Comparison of ENCODE assay signal across 1 cellular context in the genomic region with DNA sequence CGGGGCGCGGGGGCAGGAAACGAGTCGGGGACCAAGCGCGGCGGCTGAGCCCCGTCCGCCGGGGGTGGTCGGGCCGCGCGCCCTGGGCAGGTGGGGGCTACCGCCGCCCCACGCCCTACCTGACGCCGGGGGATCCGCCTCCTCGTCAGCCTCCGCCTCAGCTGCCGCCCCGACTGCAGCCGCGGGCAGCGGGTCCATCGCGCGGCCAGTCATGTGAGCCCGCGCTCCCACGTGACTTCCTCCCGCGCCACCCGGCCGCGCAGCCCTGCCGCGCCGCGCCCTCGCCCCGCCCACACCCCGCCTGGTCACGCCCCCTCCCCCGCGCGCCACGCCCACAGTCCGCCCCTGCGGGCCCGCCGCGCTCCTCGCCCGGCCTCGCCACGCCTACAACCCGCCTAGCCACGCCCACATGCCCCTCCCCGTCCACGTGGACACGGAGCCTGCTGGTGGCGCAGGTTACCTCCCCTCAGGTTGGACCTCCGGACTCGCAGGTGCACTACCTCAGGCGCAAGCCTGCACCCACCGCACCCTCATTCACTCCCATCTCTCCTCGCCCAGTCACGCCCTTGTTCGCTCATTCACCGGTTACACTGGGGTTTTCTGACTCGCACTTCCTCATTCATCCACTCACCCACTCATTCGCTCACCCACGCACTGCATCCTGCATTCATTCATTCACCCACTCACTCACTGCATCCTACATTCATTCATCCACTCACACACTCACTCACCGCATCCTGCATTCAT.
TF ChIP-seq lines count a peak whose summit lies in the region.

A gene with protein sequence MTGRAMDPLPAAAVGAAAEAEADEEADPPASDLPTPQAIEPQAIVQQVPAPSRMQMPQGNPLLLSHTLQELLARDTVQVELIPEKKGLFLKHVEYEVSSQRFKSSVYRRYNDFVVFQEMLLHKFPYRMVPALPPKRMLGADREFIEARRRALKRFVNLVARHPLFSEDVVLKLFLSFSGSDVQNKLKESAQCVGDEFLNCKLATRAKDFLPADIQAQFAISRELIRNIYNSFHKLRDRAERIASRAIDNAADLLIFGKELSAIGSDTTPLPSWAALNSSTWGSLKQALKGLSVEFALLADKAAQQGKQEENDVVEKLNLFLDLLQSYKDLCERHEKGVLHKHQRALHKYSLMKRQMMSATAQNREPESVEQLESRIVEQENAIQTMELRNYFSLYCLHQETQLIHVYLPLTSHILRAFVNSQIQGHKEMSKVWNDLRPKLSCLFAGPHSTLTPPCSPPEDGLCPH (minus strand): TSS at position 233 of the 747 bp plus-strand sequence. CDS start 20 bp downstream, at position 213.

TF ChIP-seq in HepG2, 621 proteins besides CTCF, POLR2A, EP300 and RAD21 (continued from another document and continues in another):
- TF ChIP-seq NFE2 (CRISPR knock-in tag; IDR thresholded peaks at IDR 0.05) (no peak), KAT7 (CRISPR knock-in tag; IDR thresholded peaks at IDR 0.05; ENCODE audit: borderline replicate concordance) (no peak), FOXO1 (CRISPR knock-in tag; IDR thresholded peaks at IDR 0.05) (no peak), ZNF24 (IDR thresholded peaks at IDR 0.05) (peak; percentile 93), ZNF839 (CRISPR knock-in tag; IDR thresholded peaks at IDR 0.05; ENCODE audit: borderline replicate concordance) (no peak), HNRNPUL1 (IDR thresholded peaks at IDR 0.05; ENCODE audit: low read depth, low read length) (no peak), ZFP36L1 (CRISPR knock-in tag; IDR thresholded peaks at IDR 0.05) (no peak), ZNF225 (CRISPR knock-in tag; IDR thresholded peaks at IDR 0.05) (no peak), ZNF746 (CRISPR knock-in tag; IDR thresholded peaks at IDR 0.05) (no peak), ZNF788 (CRISPR knock-in tag; IDR thresholded peaks at IDR 0.05; ENCODE audit: borderline replicate concordance) (peak; percentile 66; the same call in 1 of the 2 replicates), ZFX (CRISPR knock-in tag; IDR thresholded peaks at IDR 0.05; ENCODE audit: low read depth) (peak; percentile 23; the same call in 1 of the 2 replicates), ZNF556 (CRISPR knock-in tag; IDR thresholded peaks at IDR 0.05; ENCODE audit: borderline replicate concordance) (no peak; the same call in 1 of the 2 replicates), ZNF564 (CRISPR knock-in tag; IDR thresholded peaks at IDR 0.05) (no peak), RFX5 (IDR thresholded peaks at IDR 0.05; ENCODE audit: low read depth, low read length) (no peak), ZNF773 (CRISPR knock-in tag; IDR thresholded peaks at IDR 0.05; ENCODE audit: borderline replicate concordance) (no peak), TAF1 (CRISPR knock-in tag; IDR thresholded peaks at IDR 0.05) (peak; percentile 49; the same call in 1 of the 2 replicates), ZNF382 (CRISPR knock-in tag; IDR thresholded peaks at IDR 0.05; ENCODE audit: borderline replicate concordance) (no peak), MAFG (CRISPR knock-in tag; IDR thresholded peaks at IDR 0.05) (no peak), TOE1 (CRISPR knock-in tag; IDR thresholded peaks at IDR 0.05) (no peak), STAG1 (CRISPR knock-in tag; IDR thresholded peaks at IDR 0.05) (no peak), ZFP90 (CRISPR knock-in tag; IDR thresholded peaks at IDR 0.05; ENCODE audit: borderline replicate concordance) (no peak), YEATS4 (CRISPR knock-in tag; IDR thresholded peaks at IDR 0.05; ENCODE audit: borderline replicate concordance) (peak; percentile 20; the same call in 1 of the 2 replicates), NR3C1 (CRISPR knock-in tag; IDR thresholded peaks at IDR 0.05) (no peak), TCF7 (IDR thresholded peaks at IDR 0.05; ENCODE audit: low read depth) (no peak), MLLT10 (CRISPR knock-in tag; IDR thresholded peaks at IDR 0.05) (no peak)
- TF ChIP-seq, protein P1, sequence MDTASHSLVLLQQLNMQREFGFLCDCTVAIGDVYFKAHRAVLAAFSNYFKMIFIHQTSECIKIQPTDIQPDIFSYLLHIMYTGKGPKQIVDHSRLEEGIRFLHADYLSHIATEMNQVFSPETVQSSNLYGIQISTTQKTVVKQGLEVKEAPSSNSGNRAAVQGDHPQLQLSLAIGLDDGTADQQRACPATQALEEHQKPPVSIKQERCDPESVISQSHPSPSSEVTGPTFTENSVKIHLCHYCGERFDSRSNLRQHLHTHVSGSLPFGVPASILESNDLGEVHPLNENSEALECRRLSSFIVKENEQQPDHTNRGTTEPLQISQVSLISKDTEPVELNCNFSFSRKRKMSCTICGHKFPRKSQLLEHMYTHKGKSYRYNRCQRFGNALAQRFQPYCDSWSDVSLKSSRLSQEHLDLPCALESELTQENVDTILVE (CRISPR knock-in tag; IDR thresholded peaks at IDR 0.05): no peak
- TF ChIP-seq, protein P2, sequence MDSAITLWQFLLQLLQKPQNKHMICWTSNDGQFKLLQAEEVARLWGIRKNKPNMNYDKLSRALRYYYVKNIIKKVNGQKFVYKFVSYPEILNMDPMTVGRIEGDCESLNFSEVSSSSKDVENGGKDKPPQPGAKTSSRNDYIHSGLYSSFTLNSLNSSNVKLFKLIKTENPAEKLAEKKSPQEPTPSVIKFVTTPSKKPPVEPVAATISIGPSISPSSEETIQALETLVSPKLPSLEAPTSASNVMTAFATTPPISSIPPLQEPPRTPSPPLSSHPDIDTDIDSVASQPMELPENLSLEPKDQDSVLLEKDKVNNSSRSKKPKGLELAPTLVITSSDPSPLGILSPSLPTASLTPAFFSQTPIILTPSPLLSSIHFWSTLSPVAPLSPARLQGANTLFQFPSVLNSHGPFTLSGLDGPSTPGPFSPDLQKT (CRISPR knock-in tag; IDR thresholded peaks at IDR 0.05; ENCODE audit: borderline replicate concordance): no peak
- TF ChIP-seq, protein P3, sequence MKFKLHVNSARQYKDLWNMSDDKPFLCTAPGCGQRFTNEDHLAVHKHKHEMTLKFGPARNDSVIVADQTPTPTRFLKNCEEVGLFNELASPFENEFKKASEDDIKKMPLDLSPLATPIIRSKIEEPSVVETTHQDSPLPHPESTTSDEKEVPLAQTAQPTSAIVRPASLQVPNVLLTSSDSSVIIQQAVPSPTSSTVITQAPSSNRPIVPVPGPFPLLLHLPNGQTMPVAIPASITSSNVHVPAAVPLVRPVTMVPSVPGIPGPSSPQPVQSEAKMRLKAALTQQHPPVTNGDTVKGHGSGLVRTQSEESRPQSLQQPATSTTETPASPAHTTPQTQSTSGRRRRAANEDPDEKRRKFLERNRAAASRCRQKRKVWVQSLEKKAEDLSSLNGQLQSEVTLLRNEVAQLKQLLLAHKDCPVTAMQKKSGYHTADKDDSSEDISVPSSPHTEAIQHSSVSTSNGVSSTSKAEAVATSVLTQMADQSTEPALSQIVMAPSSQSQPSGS (CRISPR knock-in tag; IDR thresholded peaks at IDR 0.05): no peak
- TF ChIP-seq, protein P4, sequence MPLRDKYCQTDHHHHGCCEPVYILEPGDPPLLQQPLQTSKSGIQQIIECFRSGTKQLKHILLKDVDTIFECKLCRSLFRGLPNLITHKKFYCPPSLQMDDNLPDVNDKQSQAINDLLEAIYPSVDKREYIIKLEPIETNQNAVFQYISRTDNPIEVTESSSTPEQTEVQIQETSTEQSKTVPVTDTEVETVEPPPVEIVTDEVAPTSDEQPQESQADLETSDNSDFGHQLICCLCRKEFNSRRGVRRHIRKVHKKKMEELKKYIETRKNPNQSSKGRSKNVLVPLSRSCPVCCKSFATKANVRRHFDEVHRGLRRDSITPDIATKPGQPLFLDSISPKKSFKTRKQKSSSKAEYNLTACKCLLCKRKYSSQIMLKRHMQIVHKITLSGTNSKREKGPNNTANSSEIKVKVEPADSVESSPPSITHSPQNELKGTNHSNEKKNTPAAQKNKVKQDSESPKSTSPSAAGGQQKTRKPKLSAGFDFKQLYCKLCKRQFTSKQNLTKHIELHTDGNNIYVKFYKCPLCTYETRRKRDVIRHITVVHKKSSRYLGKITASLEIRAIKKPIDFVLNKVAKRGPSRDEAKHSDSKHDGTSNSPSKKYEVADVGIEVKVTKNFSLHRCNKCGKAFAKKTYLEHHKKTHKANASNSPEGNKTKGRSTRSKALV (CRISPR knock-in tag; IDR thresholded peaks at IDR 0.05): no peak
- TF ChIP-seq, protein P5, sequence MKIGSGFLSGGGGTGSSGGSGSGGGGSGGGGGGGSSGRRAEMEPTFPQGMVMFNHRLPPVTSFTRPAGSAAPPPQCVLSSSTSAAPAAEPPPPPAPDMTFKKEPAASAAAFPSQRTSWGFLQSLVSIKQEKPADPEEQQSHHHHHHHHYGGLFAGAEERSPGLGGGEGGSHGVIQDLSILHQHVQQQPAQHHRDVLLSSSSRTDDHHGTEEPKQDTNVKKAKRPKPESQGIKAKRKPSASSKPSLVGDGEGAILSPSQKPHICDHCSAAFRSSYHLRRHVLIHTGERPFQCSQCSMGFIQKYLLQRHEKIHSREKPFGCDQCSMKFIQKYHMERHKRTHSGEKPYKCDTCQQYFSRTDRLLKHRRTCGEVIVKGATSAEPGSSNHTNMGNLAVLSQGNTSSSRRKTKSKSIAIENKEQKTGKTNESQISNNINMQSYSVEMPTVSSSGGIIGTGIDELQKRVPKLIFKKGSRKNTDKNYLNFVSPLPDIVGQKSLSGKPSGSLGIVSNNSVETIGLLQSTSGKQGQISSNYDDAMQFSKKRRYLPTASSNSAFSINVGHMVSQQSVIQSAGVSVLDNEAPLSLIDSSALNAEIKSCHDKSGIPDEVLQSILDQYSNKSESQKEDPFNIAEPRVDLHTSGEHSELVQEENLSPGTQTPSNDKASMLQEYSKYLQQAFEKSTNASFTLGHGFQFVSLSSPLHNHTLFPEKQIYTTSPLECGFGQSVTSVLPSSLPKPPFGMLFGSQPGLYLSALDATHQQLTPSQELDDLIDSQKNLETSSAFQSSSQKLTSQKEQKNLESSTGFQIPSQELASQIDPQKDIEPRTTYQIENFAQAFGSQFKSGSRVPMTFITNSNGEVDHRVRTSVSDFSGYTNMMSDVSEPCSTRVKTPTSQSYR (CRISPR knock-in tag; IDR thresholded peaks at IDR 0.05; ENCODE audit: borderline replicate concordance): no peak
- TF ChIP-seq, protein P6, sequence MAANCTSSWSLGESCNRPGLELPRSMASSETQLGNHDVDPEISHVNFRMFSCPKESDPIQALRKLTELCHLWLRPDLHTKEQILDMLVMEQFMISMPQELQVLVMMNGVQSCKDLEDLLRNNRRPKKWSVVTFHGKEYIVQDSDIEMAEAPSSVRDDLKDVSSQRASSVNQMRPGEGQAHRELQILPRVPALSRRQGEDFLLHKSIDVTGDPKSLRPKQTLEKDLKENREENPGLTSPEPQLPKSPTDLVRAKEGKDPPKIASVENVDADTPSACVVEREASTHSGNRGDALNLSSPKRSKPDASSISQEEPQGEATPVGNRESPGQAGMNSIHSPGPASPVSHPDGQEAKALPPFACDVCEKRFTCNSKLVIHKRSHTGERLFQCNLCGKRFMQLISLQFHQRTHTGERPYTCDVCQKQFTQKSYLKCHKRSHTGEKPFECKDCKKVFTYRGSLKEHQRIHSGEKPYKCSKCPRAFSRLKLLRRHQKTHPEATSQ (CRISPR knock-in tag; IDR thresholded peaks at IDR 0.05; ENCODE audit: borderline replicate concordance): no peak
- TF ChIP-seq, protein P7, sequence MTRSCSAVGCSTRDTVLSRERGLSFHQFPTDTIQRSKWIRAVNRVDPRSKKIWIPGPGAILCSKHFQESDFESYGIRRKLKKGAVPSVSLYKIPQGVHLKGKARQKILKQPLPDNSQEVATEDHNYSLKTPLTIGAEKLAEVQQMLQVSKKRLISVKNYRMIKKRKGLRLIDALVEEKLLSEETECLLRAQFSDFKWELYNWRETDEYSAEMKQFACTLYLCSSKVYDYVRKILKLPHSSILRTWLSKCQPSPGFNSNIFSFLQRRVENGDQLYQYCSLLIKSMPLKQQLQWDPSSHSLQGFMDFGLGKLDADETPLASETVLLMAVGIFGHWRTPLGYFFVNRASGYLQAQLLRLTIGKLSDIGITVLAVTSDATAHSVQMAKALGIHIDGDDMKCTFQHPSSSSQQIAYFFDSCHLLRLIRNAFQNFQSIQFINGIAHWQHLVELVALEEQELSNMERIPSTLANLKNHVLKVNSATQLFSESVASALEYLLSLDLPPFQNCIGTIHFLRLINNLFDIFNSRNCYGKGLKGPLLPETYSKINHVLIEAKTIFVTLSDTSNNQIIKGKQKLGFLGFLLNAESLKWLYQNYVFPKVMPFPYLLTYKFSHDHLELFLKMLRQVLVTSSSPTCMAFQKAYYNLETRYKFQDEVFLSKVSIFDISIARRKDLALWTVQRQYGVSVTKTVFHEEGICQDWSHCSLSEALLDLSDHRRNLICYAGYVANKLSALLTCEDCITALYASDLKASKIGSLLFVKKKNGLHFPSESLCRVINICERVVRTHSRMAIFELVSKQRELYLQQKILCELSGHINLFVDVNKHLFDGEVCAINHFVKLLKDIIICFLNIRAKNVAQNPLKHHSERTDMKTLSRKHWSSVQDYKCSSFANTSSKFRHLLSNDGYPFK (CRISPR knock-in tag; IDR thresholded peaks at IDR 0.05; ENCODE audit: borderline replicate concordance): no peak
- TF ChIP-seq, protein P8, sequence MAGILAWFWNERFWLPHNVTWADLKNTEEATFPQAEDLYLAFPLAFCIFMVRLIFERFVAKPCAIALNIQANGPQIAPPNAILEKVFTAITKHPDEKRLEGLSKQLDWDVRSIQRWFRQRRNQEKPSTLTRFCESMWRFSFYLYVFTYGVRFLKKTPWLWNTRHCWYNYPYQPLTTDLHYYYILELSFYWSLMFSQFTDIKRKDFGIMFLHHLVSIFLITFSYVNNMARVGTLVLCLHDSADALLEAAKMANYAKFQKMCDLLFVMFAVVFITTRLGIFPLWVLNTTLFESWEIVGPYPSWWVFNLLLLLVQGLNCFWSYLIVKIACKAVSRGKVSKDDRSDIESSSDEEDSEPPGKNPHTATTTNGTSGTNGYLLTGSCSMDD (CRISPR knock-in tag; IDR thresholded peaks at IDR 0.05): no peak
- TF ChIP-seq, protein P9, sequence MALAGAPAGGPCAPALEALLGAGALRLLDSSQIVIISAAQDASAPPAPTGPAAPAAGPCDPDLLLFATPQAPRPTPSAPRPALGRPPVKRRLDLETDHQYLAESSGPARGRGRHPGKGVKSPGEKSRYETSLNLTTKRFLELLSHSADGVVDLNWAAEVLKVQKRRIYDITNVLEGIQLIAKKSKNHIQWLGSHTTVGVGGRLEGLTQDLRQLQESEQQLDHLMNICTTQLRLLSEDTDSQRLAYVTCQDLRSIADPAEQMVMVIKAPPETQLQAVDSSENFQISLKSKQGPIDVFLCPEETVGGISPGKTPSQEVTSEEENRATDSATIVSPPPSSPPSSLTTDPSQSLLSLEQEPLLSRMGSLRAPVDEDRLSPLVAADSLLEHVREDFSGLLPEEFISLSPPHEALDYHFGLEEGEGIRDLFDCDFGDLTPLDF (CRISPR knock-in tag; IDR thresholded peaks at IDR 0.05): no peak
- TF ChIP-seq, protein P10, sequence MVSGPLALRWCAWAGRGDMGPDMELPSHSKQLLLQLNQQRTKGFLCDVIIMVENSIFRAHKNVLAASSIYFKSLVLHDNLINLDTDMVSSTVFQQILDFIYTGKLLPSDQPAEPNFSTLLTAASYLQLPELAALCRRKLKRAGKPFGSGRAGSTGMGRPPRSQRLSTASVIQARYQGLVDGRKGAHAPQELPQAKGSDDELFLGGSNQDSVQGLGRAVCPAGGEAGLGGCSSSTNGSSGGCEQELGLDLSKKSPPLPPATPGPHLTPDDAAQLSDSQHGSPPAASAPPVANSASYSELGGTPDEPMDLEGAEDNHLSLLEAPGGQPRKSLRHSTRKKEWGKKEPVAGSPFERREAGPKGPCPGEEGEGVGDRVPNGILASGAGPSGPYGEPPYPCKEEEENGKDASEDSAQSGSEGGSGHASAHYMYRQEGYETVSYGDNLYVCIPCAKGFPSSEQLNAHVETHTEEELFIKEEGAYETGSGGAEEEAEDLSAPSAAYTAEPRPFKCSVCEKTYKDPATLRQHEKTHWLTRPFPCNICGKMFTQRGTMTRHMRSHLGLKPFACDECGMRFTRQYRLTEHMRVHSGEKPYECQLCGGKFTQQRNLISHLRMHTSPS (CRISPR knock-in tag; IDR thresholded peaks at IDR 0.05; ENCODE audit: low read depth): no peak
